ENCODE assay signal across 8 cellular contexts in the genomic region with DNA sequence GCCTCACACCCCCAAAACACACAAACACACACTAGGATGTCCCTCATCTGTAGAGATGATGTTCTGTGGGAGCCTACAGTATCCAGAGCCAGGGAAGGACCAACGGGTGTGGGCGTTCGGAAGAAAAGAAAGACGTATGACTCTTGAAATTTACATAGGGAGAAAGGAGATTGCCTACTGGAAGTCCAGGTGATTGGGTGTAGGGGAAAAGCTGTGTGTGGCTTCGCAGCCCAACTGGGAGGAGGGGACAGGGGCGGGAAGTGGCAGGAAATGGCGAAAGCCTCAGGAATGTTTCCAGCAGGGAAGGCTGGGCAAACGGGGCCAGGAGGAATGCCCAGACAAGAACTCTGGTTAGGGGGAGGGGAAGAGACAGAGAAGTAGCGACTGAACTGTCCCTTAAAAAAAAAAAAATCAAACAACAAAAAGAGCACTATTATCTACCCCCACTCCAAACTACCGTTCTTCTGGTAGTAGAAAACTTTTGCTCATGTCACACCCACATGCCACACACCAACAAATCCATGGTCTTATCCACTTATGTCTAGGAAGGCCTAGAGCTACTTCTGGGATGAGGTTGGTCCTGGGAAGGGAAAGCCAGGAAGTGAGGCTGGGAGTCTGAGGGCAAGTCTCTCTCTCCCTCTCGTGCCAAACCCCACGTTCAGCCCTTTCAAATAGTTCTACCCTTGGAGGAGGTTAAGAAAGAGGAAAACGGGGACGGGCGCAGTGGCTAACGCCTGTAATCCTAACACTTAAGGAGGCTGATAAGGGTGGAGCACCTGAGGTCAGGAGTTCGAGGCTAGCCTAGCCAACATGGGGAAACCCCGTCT.
A peak's percentile ranks its signal among the peaks of the same experiment; 100 is the strongest.
DNase-seq lines count a peak whose midpoint lies in the region; ATAC-seq lines count a peak whose summit lies in the region.

No MANE protein-coding gene starts in this region.

- no peak overlapping the region for H2AFZ ChIP-seq in ACC112 (ENCODE audit: low read length, unreplicated experiment)

- no peaks in the 10 kb centered on the region for H3K27me3 Mint-ChIP-seq in activated naive CD8-positive, alpha-beta T cell treated with anti-CD3 and anti-CD28 coated beads, Interleukin-2, amount 50 U/mL, for 24 hours

- H3K4me1 ChIP-seq in ACC112 (ENCODE audit: control insufficient read depth, insufficient read depth, low read length, unreplicated experiment) = peaks cover 46% of the 10 kb centered on the region

- no peak overlapping the region for H3K4me3 Mint-ChIP-seq in activated naive CD8-positive, alpha-beta T cell treated with anti-CD3 and anti-CD28 coated beads, Interleukin-2, amount 50 U/mL, for 24 hours

- H3K27ac ChIP-seq in ACC112 (ENCODE audit: low read depth, low read length) (peak overlapping the region; percentile 97), skin epidermis (peak overlapping the region; percentile 29 to 99 (median 97))

- H3K27ac Mint-ChIP-seq in activated naive CD8-positive, alpha-beta T cell treated with anti-CD3 and anti-CD28 coated beads, Interleukin-2, amount 50 U/mL, for 24 hours = peak overlapping the region; percentile 60

- no peaks in the 10 kb centered on the region for H3K9me3 Mint-ChIP-seq in activated naive CD8-positive, alpha-beta T cell treated with anti-CD3 and anti-CD28 coated beads, Interleukin-2, amount 50 U/mL, for 24 hours

- H3K4me1 Mint-ChIP-seq in activated naive CD8-positive, alpha-beta T cell treated with anti-CD3 and anti-CD28 coated beads, Interleukin-2, amount 50 U/mL, for 24 hours = peaks cover 34% of the 10 kb centered on the region

- H3K36me3 ChIP-seq in ACC112 (ENCODE audit: insufficient read depth, low read length) = no peaks in the 10 kb centered on the region; the same call in 1 of the 2 replicates

- H3K4me3 ChIP-seq in ACC112 (ENCODE audit: low read depth, low read length) (peak overlapping the region; percentile 90), skin epidermis (peak overlapping the region in 6 of 7 experiments; percentile 53 to 85 (median 65))

- DNase-seq in HS-5 (ENCODE audit: low read depth) = peak; percentile 93
- DNase-seq in activated naive CD8-positive, alpha-beta T cell treated with anti-CD3 and anti-CD28 coated beads, Interleukin-2, amount 50 U/mL, for 24 hours = no peak
- DNase-seq in iPS DF 19.7 (ENCODE audit: low read depth, low spot score) = peak; percentile 98
- DNase-seq in NCI-H2029 treated with DMSO at 0.1 percent for 48 hours (lab: John Stamatoyannopoulos, UW) = no peak
- no peak for DNase-seq in activated CD4-positive, alpha-beta T cell treated with anti-CD3 and anti-CD28 coated beads, Interleukin-2, amount 50 U/mL, for 4 hours
- DNase-seq in DMS79 (lab: John Stamatoyannopoulos, UW) = no peak

- no peak for ATAC-seq in activated naive CD8-positive, alpha-beta T cell treated with anti-CD3 and anti-CD28 coated beads, Interleukin-2, amount 50 U/mL, for 24 hours

- H3K79me2 ChIP-seq in ACC112 (ENCODE audit: control insufficient read depth, insufficient read depth, low read length, unreplicated experiment) = peaks cover 60% of the 10 kb centered on the region

- H3K27me3 ChIP-seq in ACC112 (ENCODE audit: insufficient read depth, low read length) = no peaks in the 10 kb centered on the region

- peaks cover 9% of the 10 kb centered on the region for H3K36me3 Mint-ChIP-seq in activated naive CD8-positive, alpha-beta T cell treated with anti-CD3 and anti-CD28 coated beads, Interleukin-2, amount 50 U/mL, for 24 hours (ENCODE audit: low read depth)

Comparison
In these comparisons a context has a peak if more than half of its experiments do, and no peak if none do; other contexts are left out.
1. DNase-seq: peak in HS-5 (single experiment) and iPS DF 19.7 (single experiment); none in activated naive CD8-positive, alpha-beta T cell treated with anti-CD3 and anti-CD28 coated beads, Interleukin-2, amount 50 U/mL, for 24 hours (single experiment), NCI-H2029 treated with DMSO at 0.1 percent for 48 hours (single experiment), activated CD4-positive, alpha-beta T cell treated with anti-CD3 and anti-CD28 coated beads, Interleukin-2, amount 50 U/mL, for 4 hours (0 of 2) and DMS79 (single experiment).